ENCODE assay signal across 9 cellular contexts in the genomic region with DNA sequence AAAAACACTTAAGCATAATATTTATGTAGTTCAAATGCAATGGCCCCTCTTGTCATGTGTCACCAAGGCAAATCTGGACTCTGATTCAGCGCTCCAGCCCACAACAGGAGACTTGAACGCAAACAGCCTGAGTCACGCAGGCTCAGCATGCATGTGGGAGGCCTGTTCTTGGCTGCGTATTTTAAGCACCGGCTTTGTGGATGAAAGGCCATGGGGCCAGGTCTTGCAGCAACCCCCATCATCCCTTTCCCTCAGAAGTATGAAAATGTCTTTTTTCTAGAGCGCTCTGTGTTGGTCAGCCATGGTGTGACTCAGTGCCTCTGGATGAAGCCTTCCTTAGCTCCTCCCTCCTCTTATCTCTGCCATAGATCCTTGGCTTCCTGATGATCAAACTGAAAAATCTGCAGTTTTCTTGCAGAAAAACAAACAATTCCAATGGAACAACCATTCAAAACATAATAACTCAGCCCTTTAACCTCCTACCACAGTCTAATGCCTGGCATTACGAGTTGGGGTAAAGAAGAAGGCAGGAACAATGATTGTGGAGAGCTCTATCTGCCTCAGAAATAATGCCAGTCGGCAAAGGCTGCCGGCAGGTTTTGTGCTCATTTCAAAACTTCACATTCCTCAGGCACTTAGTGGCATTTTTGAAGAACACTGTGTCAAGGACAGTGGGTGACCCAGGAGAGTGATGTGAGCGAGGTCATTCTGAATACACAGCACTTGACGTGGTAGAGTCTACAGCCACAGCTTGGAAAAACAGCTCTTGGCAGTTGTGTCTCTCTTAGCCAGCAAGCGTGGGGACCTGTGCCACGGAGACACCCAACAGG.
DNase-seq lines count a peak whose midpoint lies in the region; ATAC-seq and TF ChIP-seq lines count a peak whose summit lies in the region.
"Had no signal": no experiment of that assay in that cellular context is flagged by ENCODE, and none has a peak within 500 bp of the region (broad histone marks: within the 10 kb centered on the region; RNA-seq: fewer than 3 reads in every experiment).

No MANE protein-coding gene starts in this region.

- peak overlapping the region; percentile 64 for H3K27ac ChIP-seq in psoas muscle

- peaks cover 11 to 70% of the 10 kb centered on the region in 2 donors for H3K36me3 ChIP-seq in psoas muscle (ENCODE audit: insufficient read depth in 1 of 2, low read depth in 1 of 2)

- TF ChIP-seq CTCF in psoas muscle (IDR thresholded peaks at IDR 0.05): no peak

- DNase-seq in HCEC 1CT: peak; percentile 100
- DNase-seq in psoas muscle: peak; percentile 85 to 88
- DNase-seq in DMS153 (lab: John Stamatoyannopoulos, UW): no peak
- DNase-seq in NCI-H510A (lab: John Stamatoyannopoulos, UW): no peak
- DNase-seq: naive B cell had no signal

- no peak overlapping the region for H3K4me3 ChIP-seq in psoas muscle

- H3K27me3 ChIP-seq in psoas muscle (ENCODE audit: insufficient read depth in 3 of 3, low read length in 2 of 3): no peaks in the 10 kb centered on the region

- H3K4me1 ChIP-seq in psoas muscle: peaks cover 24% of the 10 kb centered on the region

- intact Hi-C loops in psoas muscle (cut with DNase I): loop anchor here in 1 of 2 donors (5.0 kb wide), 1 partner anchor 39 kb away; no protein-coding TSS in a partner anchor

- WGBS in psoas muscle, 3 donors: 60 to 74% (median 63%) methylated on average over 13 of the region's 13 CpGs

- ATAC-seq in SK-N-SH treated with all-trans-retinoic acid at 6 μM for 48 hours (peak; percentile 89), esophagus mucosa (peak; percentile 33), psoas muscle (peak; percentile 76 to 94 (median 90)), GM19452 (IDR thresholded peaks at IDR 0.05; ENCODE audit: unreplicated experiment) (no peak), HG03095 (IDR thresholded peaks at IDR 0.05; ENCODE audit: unreplicated experiment) (no peak)

- no peaks in the 10 kb centered on the region for H3K9me3 ChIP-seq in psoas muscle

TF ChIP-seq in SK-N-SH treated with all-trans-retinoic acid at 6 μM for 48 hours, 23 proteins besides CTCF, POLR2A, EP300 and RAD21:
- no peak for TF ChIP-seq ARNTL (CRISPR knock-in tag; IDR thresholded peaks at IDR 0.05; ENCODE audit: borderline replicate concordance, low read depth)
- TF ChIP-seq OSR1 (CRISPR knock-in tag; IDR thresholded peaks at IDR 0.05): no peak
- TF ChIP-seq, protein P1, sequence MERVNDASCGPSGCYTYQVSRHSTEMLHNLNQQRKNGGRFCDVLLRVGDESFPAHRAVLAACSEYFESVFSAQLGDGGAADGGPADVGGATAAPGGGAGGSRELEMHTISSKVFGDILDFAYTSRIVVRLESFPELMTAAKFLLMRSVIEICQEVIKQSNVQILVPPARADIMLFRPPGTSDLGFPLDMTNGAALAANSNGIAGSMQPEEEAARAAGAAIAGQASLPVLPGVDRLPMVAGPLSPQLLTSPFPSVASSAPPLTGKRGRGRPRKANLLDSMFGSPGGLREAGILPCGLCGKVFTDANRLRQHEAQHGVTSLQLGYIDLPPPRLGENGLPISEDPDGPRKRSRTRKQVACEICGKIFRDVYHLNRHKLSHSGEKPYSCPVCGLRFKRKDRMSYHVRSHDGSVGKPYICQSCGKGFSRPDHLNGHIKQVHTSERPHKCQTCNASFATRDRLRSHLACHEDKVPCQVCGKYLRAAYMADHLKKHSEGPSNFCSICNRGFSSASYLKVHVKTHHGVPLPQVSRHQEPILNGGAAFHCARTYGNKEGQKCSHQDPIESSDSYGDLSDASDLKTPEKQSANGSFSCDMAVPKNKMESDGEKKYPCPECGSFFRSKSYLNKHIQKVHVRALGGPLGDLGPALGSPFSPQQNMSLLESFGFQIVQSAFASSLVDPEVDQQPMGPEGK (CRISPR knock-in tag; IDR thresholded peaks at IDR 0.05; ENCODE audit: borderline replicate concordance): no peak
- no peak for TF ChIP-seq SNAI2 (CRISPR knock-in tag; IDR thresholded peaks at IDR 0.05)
- no peak for TF ChIP-seq ESRRG (CRISPR knock-in tag; IDR thresholded peaks at IDR 0.05)
- TF ChIP-seq GLIS3 (CRISPR knock-in tag; IDR thresholded peaks at IDR 0.05): no peak
- no peak for TF ChIP-seq PPARA (CRISPR knock-in tag; IDR thresholded peaks at IDR 0.05; ENCODE audit: borderline replicate concordance)
- TF ChIP-seq ZFP30 (CRISPR knock-in tag; IDR thresholded peaks at IDR 0.05): no peak
- TF ChIP-seq ZNF565 (CRISPR knock-in tag; conservative IDR thresholded peaks at IDR 0.05; ENCODE audit: low read depth): no peak
- TF ChIP-seq TOX (CRISPR knock-in tag; IDR thresholded peaks at IDR 0.05; ENCODE audit: borderline replicate concordance): no peak
- no peak for TF ChIP-seq BACH2 (CRISPR knock-in tag; IDR thresholded peaks at IDR 0.05; ENCODE audit: borderline replicate concordance)
- TF ChIP-seq ZFP3 (CRISPR knock-in tag; IDR thresholded peaks at IDR 0.05): no peak
- no peak for TF ChIP-seq TCF4 (CRISPR knock-in tag; IDR thresholded peaks at IDR 0.05; ENCODE audit: borderline replicate concordance)
- TF ChIP-seq, protein P2, sequence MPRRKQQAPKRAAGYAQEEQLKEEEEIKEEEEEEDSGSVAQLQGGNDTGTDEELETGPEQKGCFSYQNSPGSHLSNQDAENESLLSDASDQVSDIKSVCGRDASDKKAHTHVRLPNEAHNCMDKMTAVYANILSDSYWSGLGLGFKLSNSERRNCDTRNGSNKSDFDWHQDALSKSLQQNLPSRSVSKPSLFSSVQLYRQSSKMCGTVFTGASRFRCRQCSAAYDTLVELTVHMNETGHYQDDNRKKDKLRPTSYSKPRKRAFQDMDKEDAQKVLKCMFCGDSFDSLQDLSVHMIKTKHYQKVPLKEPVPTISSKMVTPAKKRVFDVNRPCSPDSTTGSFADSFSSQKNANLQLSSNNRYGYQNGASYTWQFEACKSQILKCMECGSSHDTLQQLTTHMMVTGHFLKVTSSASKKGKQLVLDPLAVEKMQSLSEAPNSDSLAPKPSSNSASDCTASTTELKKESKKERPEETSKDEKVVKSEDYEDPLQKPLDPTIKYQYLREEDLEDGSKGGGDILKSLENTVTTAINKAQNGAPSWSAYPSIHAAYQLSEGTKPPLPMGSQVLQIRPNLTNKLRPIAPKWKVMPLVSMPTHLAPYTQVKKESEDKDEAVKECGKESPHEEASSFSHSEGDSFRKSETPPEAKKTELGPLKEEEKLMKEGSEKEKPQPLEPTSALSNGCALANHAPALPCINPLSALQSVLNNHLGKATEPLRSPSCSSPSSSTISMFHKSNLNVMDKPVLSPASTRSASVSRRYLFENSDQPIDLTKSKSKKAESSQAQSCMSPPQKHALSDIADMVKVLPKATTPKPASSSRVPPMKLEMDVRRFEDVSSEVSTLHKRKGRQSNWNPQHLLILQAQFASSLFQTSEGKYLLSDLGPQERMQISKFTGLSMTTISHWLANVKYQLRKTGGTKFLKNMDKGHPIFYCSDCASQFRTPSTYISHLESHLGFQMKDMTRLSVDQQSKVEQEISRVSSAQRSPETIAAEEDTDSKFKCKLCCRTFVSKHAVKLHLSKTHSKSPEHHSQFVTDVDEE (CRISPR knock-in tag; IDR thresholded peaks at IDR 0.05): no peak
- TF ChIP-seq, protein P3, sequence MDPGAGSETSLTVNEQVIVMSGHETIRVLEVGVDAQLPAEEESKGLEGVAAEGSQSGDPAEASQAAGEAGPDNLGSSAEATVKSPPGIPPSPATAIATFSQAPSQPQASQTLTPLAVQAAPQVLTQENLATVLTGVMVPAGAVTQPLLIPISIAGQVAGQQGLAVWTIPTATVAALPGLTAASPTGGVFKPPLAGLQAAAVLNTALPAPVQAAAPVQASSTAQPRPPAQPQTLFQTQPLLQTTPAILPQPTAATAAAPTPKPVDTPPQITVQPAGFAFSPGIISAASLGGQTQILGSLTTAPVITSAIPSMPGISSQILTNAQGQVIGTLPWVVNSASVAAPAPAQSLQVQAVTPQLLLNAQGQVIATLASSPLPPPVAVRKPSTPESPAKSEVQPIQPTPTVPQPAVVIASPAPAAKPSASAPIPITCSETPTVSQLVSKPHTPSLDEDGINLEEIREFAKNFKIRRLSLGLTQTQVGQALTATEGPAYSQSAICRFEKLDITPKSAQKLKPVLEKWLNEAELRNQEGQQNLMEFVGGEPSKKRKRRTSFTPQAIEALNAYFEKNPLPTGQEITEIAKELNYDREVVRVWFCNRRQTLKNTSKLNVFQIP (CRISPR knock-in tag; IDR thresholded peaks at IDR 0.05; ENCODE audit: borderline replicate concordance, low read depth): no peak
- TF ChIP-seq, protein P4, sequence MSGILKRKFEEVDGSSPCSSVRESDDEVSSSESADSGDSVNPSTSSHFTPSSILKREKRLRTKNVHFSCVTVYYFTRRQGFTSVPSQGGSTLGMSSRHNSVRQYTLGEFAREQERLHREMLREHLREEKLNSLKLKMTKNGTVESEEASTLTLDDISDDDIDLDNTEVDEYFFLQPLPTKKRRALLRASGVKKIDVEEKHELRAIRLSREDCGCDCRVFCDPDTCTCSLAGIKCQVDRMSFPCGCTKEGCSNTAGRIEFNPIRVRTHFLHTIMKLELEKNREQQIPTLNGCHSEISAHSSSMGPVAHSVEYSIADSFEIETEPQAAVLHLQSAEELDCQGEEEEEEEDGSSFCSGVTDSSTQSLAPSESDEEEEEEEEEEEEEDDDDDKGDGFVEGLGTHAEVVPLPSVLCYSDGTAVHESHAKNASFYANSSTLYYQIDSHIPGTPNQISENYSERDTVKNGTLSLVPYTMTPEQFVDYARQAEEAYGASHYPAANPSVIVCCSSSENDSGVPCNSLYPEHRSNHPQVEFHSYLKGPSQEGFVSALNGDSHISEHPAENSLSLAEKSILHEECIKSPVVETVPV (CRISPR knock-in tag; IDR thresholded peaks at IDR 0.05): no peak
- TF ChIP-seq ZNF70 (CRISPR knock-in tag; IDR thresholded peaks at IDR 0.05): no peak

Comparison
In these comparisons a context has a peak if more than half of its experiments do, and no peak if none do; other contexts are left out.
1. DNase-seq: peak in HCEC 1CT (single experiment) and psoas muscle (2 of 2); none in DMS153 (single experiment) and NCI-H510A (single experiment).
2. ATAC-seq: peak in SK-N-SH treated with all-trans-retinoic acid at 6 μM for 48 hours (single experiment), esophagus mucosa (single experiment) and psoas muscle (4 of 4); none in GM19452 (single experiment) and HG03095 (single experiment).